9 cellular contexts compared by ENCODE assay signal in genomic region chrX:55056820-55057690, GRCh38. TPM values are rescaled to one million over a fixed set of nuclear protein-coding genes. Genes with fewer than 3 reads are reported as not detected.
DNase-seq lines count a peak whose midpoint lies in the region; ATAC-seq, FAIRE-seq and TF ChIP-seq lines count a peak whose summit lies in the region.
"Had no signal": no experiment of that assay in that cellular context is flagged by ENCODE, and none has a peak within 500 bp of the region (broad histone marks: within the 10 kb centered on the region; RNA-seq: fewer than 3 reads in every experiment).

No MANE protein-coding gene starts in this region.

- H4K20me1 ChIP-seq in hepatocyte (ENCODE audit: insufficient read depth, poor library complexity, severe bottlenecking) = no peaks in the 10 kb centered on the region

- no peak for TF ChIP-seq POLR2A in upper lobe of left lung (IDR thresholded peaks at IDR 0.05)

- FAIRE-seq in urothelium cell line (lab: Jason Lieb, UNC) = no peak

- ATAC-seq in upper lobe of left lung (ENCODE audit: low FRiP score in 2 of 2) = no peak
- no peak for ATAC-seq in GM18520 (IDR thresholded peaks at IDR 0.05; ENCODE audit: unreplicated experiment)
- ATAC-seq in omental fat pad (ENCODE audit: low FRiP score) = no peak

- no peak overlapping the region for H2AFZ ChIP-seq in hepatocyte

- H3K4me3 ChIP-seq in hepatocyte (no peak overlapping the region), upper lobe of left lung (peak overlapping the region in 3 of 4 donors; percentile 2 to 20 (median 8))
- H3K4me3 ChIP-seq: cardiac muscle cell had no signal

- H3K4me2 ChIP-seq in hepatocyte = peak overlapping the region; percentile 16

- WGBS in hepatocyte (ENCODE audit: low lambda C conversion rate, missing lambda C conversion rate) = 48% methylated on average over 7 of the region's 7 CpGs
- WGBS in upper lobe of left lung, 2 donors = 20 to 38% methylated on average over 7 of the region's 7 CpGs

- TF ChIP-seq CTCF in hepatocyte (IDR thresholded peaks at IDR 0.05; ENCODE audit: poor library complexity) (no peak), upper lobe of left lung (IDR thresholded peaks at IDR 0.05) (no peak), omental fat pad (IDR thresholded peaks at IDR 0.05) (no peak)

- DNase-seq in stimulated activated CD8-positive, alpha-beta memory T cell treated with anti-CD3 and anti-CD28 coated beads, Interleukin-12 subunit alpha, Interleukin-12 subunit beta, amount 100 ng/mL, for 1 hour (ENCODE audit: low read depth) = peak; percentile 2
- DNase-seq in stimulated activated CD8-positive, alpha-beta memory T cell treated with anti-CD3 and anti-CD28 coated beads, Interleukin-4, amount 100 ng/mL, for 48 hours = no peak
- DNase-seq in activated CD4-positive, alpha-beta T cell treated with anti-CD3 and anti-CD28 coated beads, Interleukin-2, amount 50 U/mL, for 1 hour = peak; percentile 14
- DNase-seq in hepatocyte (ENCODE audit: low spot score) (no peak), upper lobe of left lung (no peak), omental fat pad (ENCODE audit: low spot score) (no peak), urothelium cell line (ENCODE audit: low spot score) (no peak)

- H3K27me3 ChIP-seq in hepatocyte = no peaks in the 10 kb centered on the region
- H3K27me3 ChIP-seq in upper lobe of left lung = no peaks in the 10 kb centered on the region
- H3K27me3 ChIP-seq: cardiac muscle cell had no signal

- no peaks in the 10 kb centered on the region for H3K9me2 ChIP-seq in hepatocyte (replicated peaks; ENCODE audit: insufficient read depth)

- H3K4me1 ChIP-seq in hepatocyte (ENCODE audit: insufficient read depth) (no peaks in the 10 kb centered on the region), upper lobe of left lung (peaks cover 0 to 6% (median 2%) of the 10 kb centered on the region in 4 donors)

- no peak for TF ChIP-seq EP300 in upper lobe of left lung (IDR thresholded peaks at IDR 0.05)

- no peak overlapping the region for H3K27ac ChIP-seq in hepatocyte
- no peak overlapping the region for H3K27ac ChIP-seq in upper lobe of left lung
- H3K27ac ChIP-seq: cardiac muscle cell had no signal

- H3K36me3 ChIP-seq in hepatocyte (replicated peaks; ENCODE audit: insufficient read depth, low read depth) (no peaks in the 10 kb centered on the region), upper lobe of left lung (no peaks in the 10 kb centered on the region)
- H3K36me3 ChIP-seq: cardiac muscle cell had no signal

- H3K9me3 ChIP-seq in hepatocyte (ENCODE audit: low read depth) = no peaks in the 10 kb centered on the region
- H3K9me3 ChIP-seq in upper lobe of left lung = peaks cover 0 to 7% (median 0%) of the 10 kb centered on the region in 4 donors

- no peaks in the 10 kb centered on the region for H3K79me2 ChIP-seq in hepatocyte

RNA-seq across cellular contexts. Expression of gene PAGE2B, which starts 17.8 kb away (rescaled TPM):
- not detected in 2 replicates for total RNA-seq in hepatocyte
- 0.45 TPM in 1 of 2 replicates, not detected in the other for polyA plus RNA-seq in hepatocyte
- total RNA-seq in upper lobe of left lung = not detected
- not detected for total RNA-seq in omental fat pad
- total RNA-seq: cardiac muscle cell had no signal

RNA-seq across cellular contexts. Expression of gene ALAS2, which starts 26.3 kb away (rescaled TPM):
- total RNA-seq in hepatocyte (0.36 TPM in 1 of 2 replicates, not detected in the other), upper lobe of left lung (1 to 10 TPM in 4 of 6 donors, under 1 TPM in 1, not detected in 1; 0.23 to 4.1 (median 2.6) TPM), omental fat pad (1 to 10 TPM in 3 of 4 donors, under 1 TPM in 1; 0.74 to 4.6 (median 1.2) TPM)
- polyA plus RNA-seq in hepatocyte = not detected in 2 replicates

RNA-seq across cellular contexts. Expression of gene PAGE2, which starts 31.8 kb away (rescaled TPM):
- not detected in 2 replicates for total RNA-seq in hepatocyte
- not detected in 2 replicates for polyA plus RNA-seq in hepatocyte
- total RNA-seq in upper lobe of left lung = not detected
- total RNA-seq in omental fat pad = not detected
- total RNA-seq: cardiac muscle cell had no signal
- polyA plus RNA-seq: cardiac muscle cell had no signal

RNA-seq across cellular contexts. Expression of gene APEX2, which starts 56.9 kb away (rescaled TPM):
- total RNA-seq in hepatocyte (11.5 and 13.8 TPM in 2 replicates), upper lobe of left lung (10 to 100 TPM in 4 of 6 donors, 1 to 10 TPM in 2; 9.4 to 17.3 (median 12.9) TPM), omental fat pad (10 to 100 TPM in 2 of 4 donors, 1 to 10 TPM in 2; 6.9 to 10.3 (median 9.0) TPM)
- polyA plus RNA-seq in hepatocyte = 19.1 and 19.9 TPM in 2 replicates

Comparison
In these comparisons a context has a peak if more than half of its experiments do, and no peak if none do; other contexts are left out.
1. DNase-seq: peak in stimulated activated CD8-positive, alpha-beta memory T cell treated with anti-CD3 and anti-CD28 coated beads, Interleukin-12 subunit alpha, Interleukin-12 subunit beta, amount 100 ng/mL, for 1 hour (single experiment) and activated CD4-positive, alpha-beta T cell treated with anti-CD3 and anti-CD28 coated beads, Interleukin-2, amount 50 U/mL, for 1 hour (single experiment); none in stimulated activated CD8-positive, alpha-beta memory T cell treated with anti-CD3 and anti-CD28 coated beads, Interleukin-4, amount 100 ng/mL, for 48 hours (single experiment), hepatocyte (single experiment), upper lobe of left lung (0 of 2), omental fat pad (single experiment) and urothelium cell line (single experiment).